Comparison of ENCODE assay signal across 11 cellular contexts in the genomic region with DNA sequence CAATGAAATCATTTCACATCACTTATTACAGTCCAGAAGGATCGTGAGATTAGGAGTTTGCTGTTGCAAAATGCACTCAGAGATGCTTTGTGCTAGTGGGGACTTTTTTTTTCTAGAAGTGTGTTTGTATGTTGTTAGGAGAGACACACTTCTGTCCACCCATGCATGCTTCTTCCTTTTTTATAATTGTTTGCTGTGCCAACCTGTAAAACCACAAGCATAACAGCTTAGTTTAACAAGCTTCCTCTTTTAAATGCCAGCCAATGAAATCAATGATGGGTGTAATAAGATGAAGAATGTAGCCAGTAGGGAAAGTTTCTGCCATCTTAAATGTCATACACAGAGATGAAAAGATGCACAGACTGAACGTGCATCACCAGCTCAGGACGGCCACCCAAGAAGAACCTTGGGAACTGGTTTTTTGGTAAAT.
A peak's percentile ranks its signal among the peaks of the same experiment; 100 is the strongest.
DNase-seq lines count a peak whose midpoint lies in the region; ATAC-seq and TF ChIP-seq lines count a peak whose summit lies in the region.
"Had no signal": no experiment of that assay in that cellular context is flagged by ENCODE, and none has a peak within 500 bp of the region (broad histone marks: within the 10 kb centered on the region; RNA-seq: fewer than 3 reads in every experiment).

No MANE protein-coding gene starts in this region.

- H3K4me3 ChIP-seq in prostate gland = no peak overlapping the region
- H3K4me3 ChIP-seq: esophagus squamous epithelium had no signal

- no peaks in the 10 kb centered on the region for H3K36me3 ChIP-seq in prostate gland
- H3K36me3 ChIP-seq: esophagus squamous epithelium had no signal

- no peak for TF ChIP-seq POLR2A in prostate gland (IDR thresholded peaks at IDR 0.05)

- no peak for TF ChIP-seq CTCF in prostate gland (IDR thresholded peaks at IDR 0.05)

- no peaks in the 10 kb centered on the region for H3K9me3 ChIP-seq in prostate gland
- H3K9me3 ChIP-seq: esophagus squamous epithelium had no signal

- no peaks in the 10 kb centered on the region for H3K27me3 ChIP-seq in prostate gland (replicated peaks; ENCODE audit: insufficient read depth)
- H3K27me3 ChIP-seq: esophagus squamous epithelium had no signal

- intact Hi-C loops in prostate gland (cut with DNase I) = no loop called here

- peaks cover 10% of the 10 kb centered on the region for H3K4me1 ChIP-seq in prostate gland (replicated peaks)
- H3K4me1 ChIP-seq: esophagus squamous epithelium had no signal

- DNase-seq in NCI-H510A treated with DMSO at 0.1 percent for 48 hours (lab: John Stamatoyannopoulos, UW) = peak; percentile 32
- DNase-seq in NCI-H510A (lab: John Stamatoyannopoulos, UW) = no peak
- DNase-seq in SKM-1 treated with dmso at 0.1 percent for 144 hours (lab: John Stamatoyannopoulos, UW; ENCODE audit: unreplicated experiment) = peak; percentile 89
- peak; percentile 34 for DNase-seq in prostate gland (ENCODE audit: low spot score)
- no peak for DNase-seq in GM19240 (ENCODE audit: insufficient read length, low spot score)
- no peak for DNase-seq in hypothalamus (lab: John Stamatoyannopoulos, UW)
- DNase-seq: activated T-cell treated with anti-CD3 and anti-CD28 coated beads, Interleukin-2, amount 50 U/mL, for 4 hours; esophagus squamous epithelium; NCI-H524 treated with DMSO at 0.1 percent for 48 hours had no signal

- no peak overlapping the region for H3K27ac ChIP-seq in prostate gland
- H3K27ac ChIP-seq: esophagus squamous epithelium had no signal

- peak; percentile 53 for ATAC-seq in HG03159 (IDR thresholded peaks at IDR 0.05; ENCODE audit: unreplicated experiment)
- no peak for ATAC-seq in HG02840 (IDR thresholded peaks at IDR 0.05; ENCODE audit: low FRiP score, unreplicated experiment)

- 16% methylated on average over 3 of the region's 3 CpGs for WGBS in prostate gland

Comparison
In these comparisons a context has a peak if more than half of its experiments do, and no peak if none do; other contexts are left out.
1. DNase-seq: peak in NCI-H510A treated with DMSO at 0.1 percent for 48 hours (single experiment), SKM-1 treated with dmso at 0.1 percent for 144 hours (single experiment) and prostate gland (single experiment); none in NCI-H510A (single experiment), GM19240 (single experiment) and hypothalamus (0 of 51).